ENCODE assay signal across 21 cellular contexts in genomic region chrX:149699761-149700160, GRCh38. TPM values are rescaled to one million over a fixed set of nuclear protein-coding genes. Genes with fewer than 3 reads are reported as not detected.
"Had no signal": no experiment of that assay in that cellular context is flagged by ENCODE, and none has a peak within 500 bp of the region (broad histone marks: within the 10 kb centered on the region; RNA-seq: fewer than 3 reads in every experiment).

No MANE protein-coding gene starts in this region.

- FAIRE-seq: TTC549 had no signal

- ATAC-seq: left cardiac atrium; lower lobe of right lung; naive thymus-derived CD8-positive, alpha-beta T cell had no signal

- H3K36me3 Mint-ChIP-seq: activated naive CD8-positive, alpha-beta T cell treated with anti-CD3 and anti-CD28 coated beads for 36 hours; immature natural killer cell had no signal

- H3K27me3 Mint-ChIP-seq: activated CD4-positive, alpha-beta memory T cell treated with anti-CD3 and anti-CD28 coated beads, Interleukin-2, amount 10 ng/mL, durations not matched to agents 7 days and 5 days; activated naive CD8-positive, alpha-beta T cell treated with anti-CD3 and anti-CD28 coated beads for 36 hours; stimulated activated naive CD8-positive, alpha-beta T cell treated with anti-CD3 and anti-CD28 coated beads, Interleukin-15, Interleukin-2, amounts not matched to agents 100 ng/mL and 50 ng/mL, for 24 hours had no signal

- H3K27ac Mint-ChIP-seq: activated CD4-positive, alpha-beta memory T cell treated with anti-CD3 and anti-CD28 coated beads, Interleukin-2, amount 10 ng/mL, durations not matched to agents 7 days and 5 days; activated naive CD8-positive, alpha-beta T cell treated with anti-CD3 and anti-CD28 coated beads for 36 hours; immature natural killer cell; naive thymus-derived CD8-positive, alpha-beta T cell; stimulated activated naive CD8-positive, alpha-beta T cell treated with anti-CD3 and anti-CD28 coated beads, Interleukin-15, Interleukin-2, amounts not matched to agents 100 ng/mL and 50 ng/mL, for 24 hours had no signal

- H3K4me3 ChIP-seq: breast epithelium, dorsolateral prefrontal cortex, esophagus muscularis mucosa, lower lobe of right lung, thoracic aorta had no signal

- H3K4me1 Mint-ChIP-seq: activated CD4-positive, alpha-beta memory T cell treated with anti-CD3 and anti-CD28 coated beads, Interleukin-2, amount 10 ng/mL, durations not matched to agents 7 days and 5 days; activated naive CD8-positive, alpha-beta T cell treated with anti-CD3 and anti-CD28 coated beads for 36 hours; immature natural killer cell; naive thymus-derived CD8-positive, alpha-beta T cell had no signal

- DNase-seq: activated CD4-positive, alpha-beta memory T cell treated with anti-CD3 and anti-CD28 coated beads, Interleukin-2, amount 10 ng/mL, durations not matched to agents 7 days and 5 days; activated CD4-positive, alpha-beta T cell treated with anti-CD3 and anti-CD28 coated beads for 1 hour; activated gamma-delta T cell; activated naive CD8-positive, alpha-beta T cell treated with anti-CD3 and anti-CD28 coated beads for 36 hours; activated T-cell treated with anti-CD3 and anti-CD28 coated beads, Interleukin-2, amount 50 U/mL, for 48 hours; anterior cingulate cortex; dorsolateral prefrontal cortex; immature natural killer cell; left cardiac atrium; lower lobe of right lung; naive thymus-derived CD8-positive, alpha-beta T cell; retina; stimulated activated CD4-positive, alpha-beta T cell treated with anti-CD3 and anti-CD28 coated beads, Interleukin-4, amount 100 ng/mL, for 1 hour; stimulated activated CD8-positive, alpha-beta memory T cell treated with anti-CD3 and anti-CD28 coated beads, Interleukin-4, amount 100 ng/mL, for 48 hours had no signal

- H3K9me3 Mint-ChIP-seq: activated CD4-positive, alpha-beta memory T cell treated with anti-CD3 and anti-CD28 coated beads, Interleukin-2, amount 10 ng/mL, durations not matched to agents 7 days and 5 days; activated naive CD8-positive, alpha-beta T cell treated with anti-CD3 and anti-CD28 coated beads for 36 hours; immature natural killer cell; stimulated activated naive CD8-positive, alpha-beta T cell treated with anti-CD3 and anti-CD28 coated beads, Interleukin-15, Interleukin-2, amounts not matched to agents 100 ng/mL and 50 ng/mL, for 24 hours had no signal

- H3K27ac ChIP-seq: breast epithelium, dorsolateral prefrontal cortex, esophagus muscularis mucosa, lower lobe of right lung, neutrophil, thoracic aorta had no signal

- H3K36me3 ChIP-seq: breast epithelium, esophagus muscularis mucosa, lower lobe of right lung, neutrophil, thoracic aorta had no signal

- H3K27me3 ChIP-seq: breast epithelium, esophagus muscularis mucosa, neutrophil had no signal

- H3K4me1 ChIP-seq: breast epithelium, esophagus muscularis mucosa, lower lobe of right lung had no signal

- H3K4me3 Mint-ChIP-seq: activated CD4-positive, alpha-beta memory T cell treated with anti-CD3 and anti-CD28 coated beads, Interleukin-2, amount 10 ng/mL, durations not matched to agents 7 days and 5 days; activated naive CD8-positive, alpha-beta T cell treated with anti-CD3 and anti-CD28 coated beads for 36 hours; immature natural killer cell; naive thymus-derived CD8-positive, alpha-beta T cell; stimulated activated naive CD8-positive, alpha-beta T cell treated with anti-CD3 and anti-CD28 coated beads, Interleukin-15, Interleukin-2, amounts not matched to agents 100 ng/mL and 50 ng/mL, for 24 hours had no signal

- H3K9me3 ChIP-seq: breast epithelium, esophagus muscularis mucosa, lower lobe of right lung, neutrophil, thoracic aorta had no signal

RNA-seq across cellular contexts. Expression of gene MAGEA11, which starts 12.1 kb away (rescaled TPM):
- total RNA-seq: activated CD4-positive, alpha-beta memory T cell treated with anti-CD3 and anti-CD28 coated beads, Interleukin-2, amount 10 ng/mL, durations not matched to agents 7 days and 5 days; activated naive CD8-positive, alpha-beta T cell treated with anti-CD3 and anti-CD28 coated beads for 36 hours; breast epithelium; dorsolateral prefrontal cortex; esophagus muscularis mucosa; fibroblast of villous mesenchyme; left cardiac atrium; lower lobe of right lung; naive thymus-derived CD8-positive, alpha-beta T cell; thoracic aorta had no signal
- polyA plus RNA-seq: immature natural killer cell; naive thymus-derived CD8-positive, alpha-beta T cell had no signal
